In the genomic region with DNA sequence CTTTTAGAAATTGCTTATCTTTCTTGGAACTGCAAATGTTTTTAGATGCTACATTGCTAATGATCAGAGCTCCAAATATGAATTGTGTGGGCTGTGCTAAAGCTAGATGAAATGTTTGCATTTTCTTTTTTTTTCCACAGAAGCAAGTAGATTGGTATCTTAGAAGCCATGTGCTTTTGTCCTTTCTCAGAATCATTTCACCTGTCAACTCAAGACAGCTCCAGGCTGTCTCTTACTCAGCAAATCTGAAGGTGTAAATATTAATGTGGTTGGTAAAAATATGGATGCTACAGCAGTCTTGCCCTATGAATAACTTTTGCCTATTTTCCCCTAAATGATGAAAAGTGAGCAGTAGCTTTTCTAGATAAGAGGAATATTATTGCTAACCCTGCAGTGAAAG, we compare ENCODE assay signal across 18 cellular contexts.
"Had no signal": no experiment of that assay in that cellular context is flagged by ENCODE, and none has a peak within 500 bp of the region (broad histone marks: within the 10 kb centered on the region; RNA-seq: fewer than 3 reads in every experiment).

No MANE protein-coding gene starts in this region.

- H3K9me3 Mint-ChIP-seq: naive thymus-derived CD8-positive, alpha-beta T cell; stimulated activated naive CD8-positive, alpha-beta T cell treated with anti-CD3 and anti-CD28 coated beads, Interleukin-15, Interleukin-2, amounts not matched to agents 100 ng/mL and 50 ng/mL, for 24 hours; T-cell had no signal

- H3K4me3 Mint-ChIP-seq: naive thymus-derived CD8-positive, alpha-beta T cell; stimulated activated naive CD8-positive, alpha-beta T cell treated with anti-CD3 and anti-CD28 coated beads, Interleukin-15, Interleukin-2, amounts not matched to agents 100 ng/mL and 50 ng/mL, for 24 hours; T-cell had no signal

- H3K27me3 Mint-ChIP-seq: naive thymus-derived CD8-positive, alpha-beta T cell; progenitor cell of endocrine pancreas; stimulated activated naive CD8-positive, alpha-beta T cell treated with anti-CD3 and anti-CD28 coated beads, Interleukin-15, Interleukin-2, amounts not matched to agents 100 ng/mL and 50 ng/mL, for 24 hours; T-cell had no signal

- DNase-seq: activated CD4-positive, alpha-beta T cell treated with anti-CD3 and anti-CD28 coated beads, Interleukin-2, amount 50 U/mL, for 48 hours; activated CD4-positive, CD25-positive, alpha-beta regulatory T cell treated with anti-CD3 and anti-CD28 coated beads, Interleukin-2, amount 50 U/mL, for 72 hours; activated CD8-positive, alpha-beta memory T cell treated with anti-CD3 and anti-CD28 coated beads, Interleukin-2, amount 50 U/mL, for 4 hours; activated naive CD4-positive, alpha-beta T cell treated with Interleukin-2 at 50 U/mL for 16 hours; dorsolateral prefrontal cortex; kidney; left ventricle myocardium inferior; mesenchymal stem cell; naive thymus-derived CD8-positive, alpha-beta T cell; right cardiac atrium; SK-N-SH; T-cell; testis; upper lobe of right lung had no signal

- H3K27ac ChIP-seq: esophagus muscularis mucosa, left ventricle myocardium inferior, testis, upper lobe of right lung had no signal

- H3K4me3 ChIP-seq: dorsolateral prefrontal cortex, esophagus muscularis mucosa, left ventricle myocardium inferior, smooth muscle cell, testis, upper lobe of right lung had no signal

- H3K4me1 ChIP-seq: upper lobe of right lung had no signal

- ATAC-seq: naive thymus-derived CD8-positive, alpha-beta T cell; right cardiac atrium; T-cell; upper lobe of right lung had no signal

- H3K9me3 ChIP-seq: esophagus muscularis mucosa, left ventricle myocardium inferior, SK-N-SH, testis, upper lobe of right lung had no signal

- H3K27me3 ChIP-seq: dorsolateral prefrontal cortex, esophagus muscularis mucosa, testis, upper lobe of right lung had no signal

- H3K27ac Mint-ChIP-seq: progenitor cell of endocrine pancreas had no signal

- H3K4me1 Mint-ChIP-seq: T-cell had no signal
